Comparison of ENCODE assay signal across 1 cellular context in the genomic region with DNA sequence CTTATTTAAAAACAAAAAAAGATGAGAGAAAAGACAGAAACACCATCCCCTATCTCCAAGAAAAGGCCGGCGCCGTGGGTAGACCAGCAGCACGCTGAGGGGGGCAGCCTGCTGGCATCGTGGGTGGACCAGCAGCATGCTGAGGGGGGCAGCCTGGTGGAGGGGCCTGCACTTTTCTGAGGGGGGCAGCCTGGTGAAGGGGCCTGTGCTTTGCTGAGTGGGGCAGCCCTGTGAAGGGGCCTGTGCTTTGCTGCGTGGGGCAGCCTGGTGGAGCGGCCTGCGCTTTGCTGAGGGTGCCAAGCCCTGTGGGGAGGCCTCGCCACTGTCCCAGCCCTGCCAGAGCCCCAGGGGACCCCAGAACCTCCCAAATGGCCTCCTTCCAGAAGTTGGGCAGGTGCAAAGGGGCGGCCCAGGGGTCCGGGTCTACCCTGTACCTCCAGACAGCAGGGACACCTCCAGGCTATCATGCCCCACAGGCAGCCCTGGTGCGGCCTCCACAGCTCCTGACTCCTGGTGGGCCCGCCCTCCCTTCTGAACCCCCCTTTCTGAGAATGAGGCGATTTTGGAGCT.
TF ChIP-seq lines count a peak whose summit lies in the region.

No MANE protein-coding gene starts in this region.

TF ChIP-seq in H1, 55 proteins besides CTCF, POLR2A, EP300 and RAD21:
- no peak for TF ChIP-seq USF2 (IDR thresholded peaks at IDR 0.05; ENCODE audit: low read length)
- TF ChIP-seq RNF2 (IDR thresholded peaks at IDR 0.05; ENCODE audit: borderline replicate concordance, low read depth, low read length, missing control alignments, poor library complexity, severe bottlenecking): no peak
- no peak for TF ChIP-seq TAF1 (IDR thresholded peaks at IDR 0.05; ENCODE audit: low read depth, low read length)
- TF ChIP-seq, protein P1, sequence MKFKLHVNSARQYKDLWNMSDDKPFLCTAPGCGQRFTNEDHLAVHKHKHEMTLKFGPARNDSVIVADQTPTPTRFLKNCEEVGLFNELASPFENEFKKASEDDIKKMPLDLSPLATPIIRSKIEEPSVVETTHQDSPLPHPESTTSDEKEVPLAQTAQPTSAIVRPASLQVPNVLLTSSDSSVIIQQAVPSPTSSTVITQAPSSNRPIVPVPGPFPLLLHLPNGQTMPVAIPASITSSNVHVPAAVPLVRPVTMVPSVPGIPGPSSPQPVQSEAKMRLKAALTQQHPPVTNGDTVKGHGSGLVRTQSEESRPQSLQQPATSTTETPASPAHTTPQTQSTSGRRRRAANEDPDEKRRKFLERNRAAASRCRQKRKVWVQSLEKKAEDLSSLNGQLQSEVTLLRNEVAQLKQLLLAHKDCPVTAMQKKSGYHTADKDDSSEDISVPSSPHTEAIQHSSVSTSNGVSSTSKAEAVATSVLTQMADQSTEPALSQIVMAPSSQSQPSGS (IDR thresholded peaks at IDR 0.05; ENCODE audit: low read length): no peak
- no peak for TF ChIP-seq SAP30 (IDR thresholded peaks at IDR 0.05; ENCODE audit: insufficient read depth, insufficient replicate concordance, low read length)
- TF ChIP-seq RFX5 (IDR thresholded peaks at IDR 0.05; ENCODE audit: borderline replicate concordance, low read depth, low read length): no peak
- no peak for TF ChIP-seq KDM5A (IDR thresholded peaks at IDR 0.05; ENCODE audit: low read length)
- no peak for TF ChIP-seq YY1 (IDR thresholded peaks at IDR 0.05; ENCODE audit: low read depth, low read length)
- no peak for TF ChIP-seq CBX8 (IDR thresholded peaks at IDR 0.05; ENCODE audit: borderline replicate concordance, low read depth, low read length)
- TF ChIP-seq SP1 (IDR thresholded peaks at IDR 0.05; ENCODE audit: low read depth, low read length): no peak
- TF ChIP-seq NANOG (IDR thresholded peaks at IDR 0.05; ENCODE audit: insufficient read depth, low read depth, low read length, poor library complexity, severe bottlenecking): no peak
- no peak for TF ChIP-seq FOSL1 (IDR thresholded peaks at IDR 0.05; ENCODE audit: insufficient read depth, low read depth, low read length)
- no peak for TF ChIP-seq JUND (IDR thresholded peaks at IDR 0.05; ENCODE audit: low read length)
- no peak for TF ChIP-seq SRF (IDR thresholded peaks at IDR 0.05; ENCODE audit: low read depth, low read length)
- no peak for TF ChIP-seq BCL11A (IDR thresholded peaks at IDR 0.05; ENCODE audit: low read depth in 2 of 2, low read length in 2 of 2)
